Comparison of ENCODE assay signal across 15 cellular contexts in genomic region chr11:70078796-70079616, GRCh38. TPM values are rescaled to one million over a fixed set of nuclear protein-coding genes. Genes with fewer than 3 reads are reported as not detected.
DNase-seq lines count a peak whose midpoint lies in the region; ATAC-seq and TF ChIP-seq lines count a peak whose summit lies in the region.
"Had no signal": no experiment of that assay in that cellular context is flagged by ENCODE, and none has a peak within 500 bp of the region (broad histone marks: within the 10 kb centered on the region; RNA-seq: fewer than 3 reads in every experiment).

No MANE protein-coding gene starts in this region.

- peak overlapping the region in 1 of 11 experiments; percentile 21; a peak in 1 of 22 replicates for H3K27ac ChIP-seq in BLaER1 treated with 17β-estradiol and CSF1 and Interleukin-3, amounts not matched to agents 10 nM and 100 nM
- peak overlapping the region; percentile 64 to 72 for H3K27ac ChIP-seq in right atrium auricular region

- H3K27ac Mint-ChIP-seq in T-helper 2 cell treated with Interferon-gamma antibody and Interleukin-4, amounts not matched to agents 5 μg/mL and 100 μg/mL, for 36 hours, result no peak overlapping the region
- no peak overlapping the region for H3K27ac Mint-ChIP-seq in activated T-helper 17 cell treated with anti-CD3 and anti-CD28 coated beads, Interleukin-2, amount 50 U/mL, for 72 hours
- H3K27ac Mint-ChIP-seq: activated T-helper 1 cell treated with anti-CD3 and anti-CD28 coated beads, Interleukin-12 subunit alpha, Interleukin-12 subunit beta, Interleukin-2, Interleukin-4 antibody, amounts not matched to agents 30 ng/mL and 10 ng/mL and 1 ng/mL, durations not matched to agents 14 hours and 24 hours and 36 hours had no signal

- H3K4me1 Mint-ChIP-seq in T-helper 2 cell treated with Interferon-gamma antibody and Interleukin-4, amounts not matched to agents 5 μg/mL and 100 μg/mL, for 36 hours (ENCODE audit: low read depth), result peaks cover under 1% of the 10 kb centered on the region
- H3K4me1 Mint-ChIP-seq in activated T-helper 17 cell treated with anti-CD3 and anti-CD28 coated beads, Interleukin-2, amount 50 U/mL, for 72 hours, result no peaks in the 10 kb centered on the region

- DNase-seq in NT2/D1 (ENCODE audit: low read depth, low spot score) (no peak), right atrium auricular region (ENCODE audit: low spot score) (no peak), posterior vena cava (ENCODE audit: low spot score) (peak; percentile 61)
- no peak for DNase-seq in T-helper 2 cell treated with Interferon-gamma antibody and Interleukin-4, amounts not matched to agents 5 μg/mL and 100 μg/mL, for 36 hours (ENCODE audit: low spot score)
- DNase-seq: BE2C; GF-D8; NCI-H82; stimulated activated CD4-positive, alpha-beta T cell treated with anti-CD3 and anti-CD28 coated beads, Interleukin-12 subunit alpha, Interleukin-12 subunit beta, amount 100 ng/mL, for 4 hours had no signal

- H3K9ac ChIP-seq in BLaER1 treated with 17β-estradiol and CSF1 and Interleukin-3, amounts not matched to agents 10 nM and 100 nM, result peak overlapping the region in 6 of 11 experiments; percentile 0 to 63 (median 48); a peak in 5 of 22 replicates
- H3K9ac ChIP-seq in NT2/D1 (ENCODE audit: insufficient read length, low read depth), result peak overlapping the region; percentile 64

- H3K4me3 Mint-ChIP-seq in T-helper 2 cell treated with Interferon-gamma antibody and Interleukin-4, amounts not matched to agents 5 μg/mL and 100 μg/mL, for 36 hours, result no peak overlapping the region
- no peak overlapping the region for H3K4me3 Mint-ChIP-seq in activated T-helper 17 cell treated with anti-CD3 and anti-CD28 coated beads, Interleukin-2, amount 50 U/mL, for 72 hours
- H3K4me3 Mint-ChIP-seq: activated T-helper 1 cell treated with anti-CD3 and anti-CD28 coated beads, Interleukin-12 subunit alpha, Interleukin-12 subunit beta, Interleukin-2, Interleukin-4 antibody, amounts not matched to agents 30 ng/mL and 10 ng/mL and 1 ng/mL, durations not matched to agents 14 hours and 24 hours and 36 hours had no signal

- H4K20me1 ChIP-seq in BLaER1 treated with 17β-estradiol and CSF1 and Interleukin-3, amounts not matched to agents 10 nM and 100 nM, result peaks cover 0 to 45% (median 8%) of the 10 kb centered on the region in 11 experiments; a peak in 13 of 22 replicates

- intact Hi-C loops in posterior vena cava (cut with DNase I), result loop anchor here in 1 of 2 donors (1.0 to 10.0 kb wide), 2 partner anchors 47 to 154 kb away; no protein-coding TSS in a partner anchor

- H3K9me3 ChIP-seq in BLaER1 treated with 17β-estradiol and CSF1 and Interleukin-3, amounts not matched to agents 10 nM and 100 nM (replicated peaks in 1 of 11), result no peaks in the 10 kb centered on the region
- H3K9me3 ChIP-seq in NT2/D1 (ENCODE audit: insufficient read depth, low read length) (no peaks in the 10 kb centered on the region), right atrium auricular region (no peaks in the 10 kb centered on the region)
- H3K9me3 ChIP-seq: BE2C had no signal

- peak overlapping the region; percentile 48 to 69 (median 58) for H3K4me3 ChIP-seq in BLaER1 treated with 17β-estradiol and CSF1 and Interleukin-3, amounts not matched to agents 10 nM and 100 nM
- H3K4me3 ChIP-seq in NT2/D1 (ENCODE audit: insufficient read length, low read depth) (peak overlapping the region; percentile 43), right atrium auricular region (peak overlapping the region; percentile 31 to 44)

- peak overlapping the region; percentile 84 to 98 (median 94) for H3K4me2 ChIP-seq in BLaER1 treated with 17β-estradiol and CSF1 and Interleukin-3, amounts not matched to agents 10 nM and 100 nM

- ATAC-seq in GM18870 (IDR thresholded peaks at IDR 0.05; ENCODE audit: unreplicated experiment) (no peak), GM21786 (IDR thresholded peaks at IDR 0.05; ENCODE audit: unreplicated experiment) (no peak)
- ATAC-seq in activated T-helper 17 cell treated with anti-CD3 and anti-CD28 coated beads, Interleukin-2, amount 50 U/mL, for 72 hours (replicated peaks), result no peak
- ATAC-seq: activated CD4-positive, CD25-positive, alpha-beta regulatory T cell treated with anti-CD3 and anti-CD28 coated beads, Interleukin-2, amount 50 U/mL, for 24 hours had no signal

- peaks cover 51% of the 10 kb centered on the region for H3K27me3 Mint-ChIP-seq in T-helper 2 cell treated with Interferon-gamma antibody and Interleukin-4, amounts not matched to agents 5 μg/mL and 100 μg/mL, for 36 hours (ENCODE audit: low read depth)
- H3K27me3 Mint-ChIP-seq in activated T-helper 17 cell treated with anti-CD3 and anti-CD28 coated beads, Interleukin-2, amount 50 U/mL, for 72 hours, result peaks cover 32% of the 10 kb centered on the region

- H3K36me3 Mint-ChIP-seq in T-helper 2 cell treated with Interferon-gamma antibody and Interleukin-4, amounts not matched to agents 5 μg/mL and 100 μg/mL, for 36 hours (ENCODE audit: low read depth), result no peaks in the 10 kb centered on the region
- no peaks in the 10 kb centered on the region for H3K36me3 Mint-ChIP-seq in activated T-helper 17 cell treated with anti-CD3 and anti-CD28 coated beads, Interleukin-2, amount 50 U/mL, for 72 hours (ENCODE audit: low read depth)

- H3K4me1 ChIP-seq in BLaER1 treated with 17β-estradiol and CSF1 and Interleukin-3, amounts not matched to agents 10 nM and 100 nM, result peaks cover 17 to 64% (median 41%) of the 10 kb centered on the region in 10 experiments
- peaks cover 5% of the 10 kb centered on the region for H3K4me1 ChIP-seq in NT2/D1 (ENCODE audit: insufficient read depth, insufficient read length)
- H3K4me1 ChIP-seq in right atrium auricular region, result peaks cover 0 to 7% of the 10 kb centered on the region in 2 donors
- H3K4me1 ChIP-seq: BE2C had no signal

- TF ChIP-seq CTCF in right atrium auricular region (IDR thresholded peaks at IDR 0.05), result peak in 1 of 2 donors; percentile 3

- H3K27me3 ChIP-seq in BLaER1 treated with 17β-estradiol and CSF1 and Interleukin-3, amounts not matched to agents 10 nM and 100 nM, result peaks cover 57 to 80% (median 66%) of the 10 kb centered on the region in 11 experiments
- peaks cover 77% of the 10 kb centered on the region for H3K27me3 ChIP-seq in NT2/D1 (ENCODE audit: insufficient read depth, insufficient read length)
- no peaks in the 10 kb centered on the region for H3K27me3 ChIP-seq in right atrium auricular region

- H3K36me3 ChIP-seq in BLaER1 treated with 17β-estradiol and CSF1 and Interleukin-3, amounts not matched to agents 10 nM and 100 nM, result no peaks in the 10 kb centered on the region
- H3K36me3 ChIP-seq in NT2/D1 (ENCODE audit: insufficient read depth, insufficient read length, low read length), result no peaks in the 10 kb centered on the region
- no peaks in the 10 kb centered on the region for H3K36me3 ChIP-seq in right atrium auricular region
- H3K36me3 ChIP-seq: BE2C had no signal

- no peaks in the 10 kb centered on the region for H3K9me3 Mint-ChIP-seq in T-helper 2 cell treated with Interferon-gamma antibody and Interleukin-4, amounts not matched to agents 5 μg/mL and 100 μg/mL, for 36 hours
- H3K9me3 Mint-ChIP-seq in activated T-helper 17 cell treated with anti-CD3 and anti-CD28 coated beads, Interleukin-2, amount 50 U/mL, for 72 hours, result no peaks in the 10 kb centered on the region
- H3K9me3 Mint-ChIP-seq: activated T-helper 1 cell treated with anti-CD3 and anti-CD28 coated beads, Interleukin-12 subunit alpha, Interleukin-12 subunit beta, Interleukin-2, Interleukin-4 antibody, amounts not matched to agents 30 ng/mL and 10 ng/mL and 1 ng/mL, durations not matched to agents 14 hours and 24 hours and 36 hours had no signal

RNA-seq across cellular contexts. Expression of gene ANO1, which starts 0.9 kb away (rescaled TPM):
- total RNA-seq in right atrium auricular region (10 to 100 TPM; 10.2 to 29.4 TPM), posterior vena cava (10 to 100 TPM; 55.4 to 56.2 TPM)
- under 1 TPM; 0.09 to 0.11 TPM for total RNA-seq in activated T-helper 17 cell treated with anti-CD3 and anti-CD28 coated beads, Interleukin-2, amount 50 U/mL, for 72 hours
- total RNA-seq: activated T-helper 1 cell treated with anti-CD3 and anti-CD28 coated beads, Interleukin-12 subunit alpha, Interleukin-12 subunit beta, Interleukin-2, Interleukin-4 antibody, amounts not matched to agents 30 ng/mL and 10 ng/mL and 1 ng/mL, durations not matched to agents 14 hours and 24 hours and 36 hours; myocyte had no signal

Comparison
In these comparisons a context has a peak if more than half of its experiments do, and no peak if none do; other contexts are left out.
1. RNA of gene ANO1, which starts 0.9 kb away (total RNA-seq): 55.4 to 56.2 TPM in posterior vena cava and 10.2 to 29.4 TPM in right atrium auricular region; 0.09 to 0.11 TPM in activated T-helper 17 cell treated with anti-CD3 and anti-CD28 coated beads, Interleukin-2, amount 50 U/mL, for 72 hours; every median in the first group is over 10 times any median in the second.
2. Peak in every context shown above with its lines, with median percentiles within 50 percentile points of each other: H3K4me3 ChIP-seq.